ENCODE assay signal across 15 cellular contexts in genomic region chr17:681738-682137, GRCh38. TPM values are rescaled to one million over a fixed set of nuclear protein-coding genes. Genes with fewer than 3 reads are reported as not detected.
DNase-seq lines count a peak whose midpoint lies in the region; ATAC-seq and TF ChIP-seq lines count a peak whose summit lies in the region.
"Had no signal": no experiment of that assay in that cellular context is flagged by ENCODE, and none has a peak within 500 bp of the region (broad histone marks: within the 10 kb centered on the region; RNA-seq: fewer than 3 reads in every experiment).

No MANE protein-coding gene starts in this region.

- peaks cover 9% of the 10 kb centered on the region; the same call in 1 of the 2 replicates for H4K20me1 ChIP-seq in BLaER1

- H3K4me1 ChIP-seq in BLaER1 (peaks cover 23% of the 10 kb centered on the region), gastrocnemius medialis (peaks cover 0 to under 1% of the 10 kb centered on the region in 2 donors)
- H3K4me1 ChIP-seq: ascending aorta, right lobe of liver had no signal

- H3K4me1 Mint-ChIP-seq in effector memory CD8-positive, alpha-beta T cell (ENCODE audit: low read depth in 2 of 2), result peaks cover 11 to 22% of the 10 kb centered on the region in 2 donors

- DNase-seq in LHCN-M2 (ENCODE audit: low read depth) (peak; percentile 48), non-pigmented ciliary epithelial cell (ENCODE audit: low read depth) (peak; percentile 75), gastrocnemius medialis (no peak), NCI-H345 treated with DMSO at 0.1 percent for 48 hours (lab: John Stamatoyannopoulos, UW; ENCODE audit: unreplicated experiment) (no peak), SK-N-DZ (ENCODE audit: low spot score) (no peak), HT-29 (ENCODE audit: low spot score) (no peak)
- no peak for DNase-seq in effector memory CD8-positive, alpha-beta T cell
- DNase-seq: activated CD4-positive, alpha-beta T cell treated with anti-CD3 and anti-CD28 coated beads for 1 hour; heart left ventricle; left cardiac atrium; OCI-M1; right lobe of liver had no signal

- ATAC-seq in effector memory CD8-positive, alpha-beta T cell (replicated peaks), result no peak
- ATAC-seq in gastrocnemius medialis, result no peak
- ATAC-seq: heart left ventricle; left cardiac atrium; naive thymus-derived CD8-positive, alpha-beta T cell; right lobe of liver had no signal

- intact Hi-C loops in gastrocnemius medialis (cut with DNase I; ENCODE audit: low total_unique reads), result no loop called here

- no peak for TF ChIP-seq POLR2A in gastrocnemius medialis (IDR thresholded peaks at IDR 0.05)

- no peak for TF ChIP-seq CTCF in gastrocnemius medialis (IDR thresholded peaks at IDR 0.05 in 4 of 5, conservative IDR thresholded peaks at IDR 0.05 in 1 of 5)

- H3K9me3 Mint-ChIP-seq in effector memory CD8-positive, alpha-beta T cell, result no peaks in the 10 kb centered on the region
- H3K9me3 Mint-ChIP-seq: naive thymus-derived CD8-positive, alpha-beta T cell had no signal

- H3K27me3 ChIP-seq in BLaER1, result no peaks in the 10 kb centered on the region
- H3K27me3 ChIP-seq in gastrocnemius medialis, result no peaks in the 10 kb centered on the region
- H3K27me3 ChIP-seq: ascending aorta, heart left ventricle, right lobe of liver had no signal

- H3K27me3 Mint-ChIP-seq in effector memory CD8-positive, alpha-beta T cell, result no peaks in the 10 kb centered on the region
- H3K27me3 Mint-ChIP-seq: naive thymus-derived CD8-positive, alpha-beta T cell had no signal

- in situ Hi-C loops in gastrocnemius medialis (cut with MboI; ENCODE audit: low sequenced_read_pairs in 4 of 4), result no loop called here

- no peak overlapping the region for H3K27ac ChIP-seq in BLaER1
- no peak overlapping the region for H3K27ac ChIP-seq in gastrocnemius medialis
- H3K27ac ChIP-seq: ascending aorta, heart left ventricle, right lobe of liver had no signal

- H3K4me3 Mint-ChIP-seq in effector memory CD8-positive, alpha-beta T cell, result no peak overlapping the region

- no peak overlapping the region for H3K9ac ChIP-seq in BLaER1

- no peak overlapping the region for H3K4me3 ChIP-seq in BLaER1
- no peak overlapping the region for H3K4me3 ChIP-seq in gastrocnemius medialis
- H3K4me3 ChIP-seq: ascending aorta, heart left ventricle, right lobe of liver had no signal

- peaks cover 24% of the 10 kb centered on the region for H3K36me3 Mint-ChIP-seq in effector memory CD8-positive, alpha-beta T cell (ENCODE audit: insufficient read depth)

- H3K9me3 ChIP-seq in BLaER1, result 0 out of 2 replicates have a peak, but pooled peaks cover 6% of the 10 kb centered on the region
- no peaks in the 10 kb centered on the region for H3K9me3 ChIP-seq in gastrocnemius medialis
- H3K9me3 ChIP-seq: ascending aorta, heart left ventricle, right lobe of liver had no signal

- H3K27ac Mint-ChIP-seq in effector memory CD8-positive, alpha-beta T cell, result peak overlapping the region; percentile 64 to 70

- H3K36me3 ChIP-seq in BLaER1, result peaks cover 49% of the 10 kb centered on the region
- peaks cover 0 to 3% of the 10 kb centered on the region in 2 donors for H3K36me3 ChIP-seq in gastrocnemius medialis
- H3K36me3 ChIP-seq: right lobe of liver had no signal

- peak overlapping the region; percentile 34 for H3K4me2 ChIP-seq in BLaER1

RNA-seq across cellular contexts. Expression of gene VPS53, which starts 32.9 kb away (rescaled TPM):
- total RNA-seq in LHCN-M2 (2014; rRNA removed) (9.0 and 15.8 TPM in 2 replicates), gastrocnemius medialis (10 to 100 TPM; 18.0 to 24.1 (median 21.0) TPM)
- 32.9 TPM for polyA plus RNA-seq in LHCN-M2 (2012)
- 4.2 and 8.1 TPM in 2 replicates for polyA plus RNA-seq in SK-N-DZ (2014; cell fraction: cytosol; rRNA removed)
- 3.5 and 13.4 TPM in 2 replicates for polyA plus RNA-seq in SK-N-DZ (2014; cell fraction: nucleus; rRNA removed)
- 11.1 and 12.0 TPM in 2 replicates for total RNA-seq in HT-29 (2014; rRNA removed; shearing (Covaris generic))

RNA-seq across cellular contexts. Expression of gene TLCD3A, which starts 50.7 kb away (rescaled TPM):
- total RNA-seq in LHCN-M2 (2014; rRNA removed), result 20.7 and 22.7 TPM in 2 replicates
- 28.1 TPM for polyA plus RNA-seq in LHCN-M2 (2012)
- total RNA-seq in gastrocnemius medialis, result 1 to 10 TPM in 2 of 4 donors, under 1 TPM in 2; 0.39 to 1.4 (median 0.86) TPM
- polyA plus RNA-seq in SK-N-DZ (2014; cell fraction: cytosol; rRNA removed), result 11.3 and 14.6 TPM in 2 replicates
- 10.8 and 18.1 TPM in 2 replicates for polyA plus RNA-seq in SK-N-DZ (2014; cell fraction: nucleus; rRNA removed)
- 17.4 and 21.7 TPM in 2 replicates for total RNA-seq in HT-29 (2014; rRNA removed; shearing (Covaris generic))

Comparison
In these comparisons a context has a peak if more than half of its experiments do, and no peak if none do; other contexts are left out.
1. DNase-seq: peak in LHCN-M2 (single experiment) and non-pigmented ciliary epithelial cell (single experiment); none in effector memory CD8-positive, alpha-beta T cell (0 of 3), gastrocnemius medialis (0 of 2), NCI-H345 treated with DMSO at 0.1 percent for 48 hours (single experiment), SK-N-DZ (single experiment) and HT-29 (single experiment).